In genomic region chr21:45292399-45293213, GRCh38 we compare ENCODE assay signal across 8 cellular contexts. TPM values are rescaled to one million over a fixed set of nuclear protein-coding genes. Genes with fewer than 3 reads are reported as not detected.
DNase-seq lines count a peak whose midpoint lies in the region; ATAC-seq and TF ChIP-seq lines count a peak whose summit lies in the region.

No MANE protein-coding gene starts in this region.

- TF ChIP-seq CTCF in KMS-11 (conservative IDR thresholded peaks at IDR 0.05; ENCODE audit: low read depth, low read length) (peak; percentile 81), RWPE1 (conservative IDR thresholded peaks at IDR 0.05; ENCODE audit: low read depth) (peak; percentile 96), fibroblast of lung (conservative IDR thresholded peaks at IDR 0.05 in 1 of 2, IDR thresholded peaks at IDR 0.05 in 1 of 2; ENCODE audit: low read depth in 1 of 2, low read length in 2 of 2) (peak; percentile 91 to 95)

- peak; percentile 58 to 65 for ATAC-seq in natural killer cell treated with Interleukin-12 subunit alpha and Interleukin-12 subunit beta and Interleukin-15 and Interleukin-18, amount 100 ng/mL, for 72 hours
- ATAC-seq in stimulated activated naive B cell treated with anti-CD40 and anti-IgM and Interleukin-4, amounts not matched to agents 10 μg/mL and 1 μg/mL and 100 μg/mL, for 72 hours (replicated peaks): peak; percentile 75 to 82
- ATAC-seq in HG02610 (IDR thresholded peaks at IDR 0.05; ENCODE audit: unreplicated experiment): no peak

- H4K20me1 ChIP-seq in KMS-11 (ENCODE audit: insufficient read depth): no peaks in the 10 kb centered on the region
- H4K20me1 ChIP-seq in fibroblast of lung (ENCODE audit: control insufficient read depth, extremely low read depth, insufficient read depth, low read length): no peaks in the 10 kb centered on the region

- no peak overlapping the region for H3K27ac Mint-ChIP-seq in natural killer cell treated with Interleukin-12 subunit alpha and Interleukin-12 subunit beta and Interleukin-15 and Interleukin-18, amount 100 ng/mL, for 72 hours
- H3K27ac Mint-ChIP-seq in stimulated activated naive B cell treated with anti-CD40 and anti-IgM and Interleukin-4, amounts not matched to agents 10 μg/mL and 1 μg/mL and 100 μg/mL, for 72 hours: peak overlapping the region; percentile 73

- POLR2A ChIA-PET in RWPE1 (lab: Yijun Ruan, JAX; ENCODE audit: low non-redundant PET): no interaction called here

- H3K27me3 ChIP-seq in KMS-11 (ENCODE audit: insufficient read depth, low read depth) (peaks cover 44% of the 10 kb centered on the region), fibroblast of lung (ENCODE audit: control insufficient read depth, insufficient read depth, low read length) (no peaks in the 10 kb centered on the region)

- H3K27ac ChIP-seq in KMS-11: no peak overlapping the region
- 0 out of 2 replicates have a peak overlapping the region, but pooled peaks have one; percentile 47 for H3K27ac ChIP-seq in RWPE1
- peak overlapping the region; percentile 100 for H3K27ac ChIP-seq in fibroblast of lung (ENCODE audit: insufficient read depth, low read length)

- H3K9ac ChIP-seq in KMS-11: no peak overlapping the region
- H3K9ac ChIP-seq in fibroblast of lung (ENCODE audit: insufficient read depth, low read length): peak overlapping the region; percentile 92

- peak overlapping the region; percentile 49 for H3K4me2 ChIP-seq in KMS-11
- no peak overlapping the region for H3K4me2 ChIP-seq in fibroblast of lung (ENCODE audit: extremely low read depth, insufficient read depth, low read length)

- H3K4me1 ChIP-seq in KMS-11 (ENCODE audit: low read depth, poor library complexity, severe bottlenecking): peaks cover 9% of the 10 kb centered on the region
- peaks cover 36% of the 10 kb centered on the region for H3K4me1 ChIP-seq in fibroblast of lung (ENCODE audit: control insufficient read depth, extremely low read depth, insufficient read depth, low read length)

- peaks cover 4 to 9% of the 10 kb centered on the region in 2 donors for H3K4me1 Mint-ChIP-seq in natural killer cell treated with Interleukin-12 subunit alpha and Interleukin-12 subunit beta and Interleukin-15 and Interleukin-18, amount 100 ng/mL, for 72 hours (ENCODE audit: low read depth in 2 of 2)
- H3K4me1 Mint-ChIP-seq in stimulated activated naive B cell treated with anti-CD40 and anti-IgM and Interleukin-4, amounts not matched to agents 10 μg/mL and 1 μg/mL and 100 μg/mL, for 72 hours: peaks cover 12 to 26% of the 10 kb centered on the region in 2 donors

- no peak overlapping the region for H3K4me3 ChIP-seq in KMS-11 (IDR thresholded peaks at IDR 0.05; ENCODE audit: insufficient read depth, low read depth, low read length)
- H3K4me3 ChIP-seq in fibroblast of lung (replicated peaks in 1 of 4; ENCODE audit: control extremely low read depth in 1 of 4, insufficient read depth in 1 of 4, low read depth in 3 of 4, low read length in 4 of 4): no peak overlapping the region

- H3K36me3 Mint-ChIP-seq in natural killer cell treated with Interleukin-12 subunit alpha and Interleukin-12 subunit beta and Interleukin-15 and Interleukin-18, amount 100 ng/mL, for 72 hours: no peaks in the 10 kb centered on the region
- H3K36me3 Mint-ChIP-seq in stimulated activated naive B cell treated with anti-CD40 and anti-IgM and Interleukin-4, amounts not matched to agents 10 μg/mL and 1 μg/mL and 100 μg/mL, for 72 hours: peaks cover 5 to 9% of the 10 kb centered on the region in 2 donors

- H3K36me3 ChIP-seq in KMS-11 (ENCODE audit: insufficient read depth) (no peaks in the 10 kb centered on the region), fibroblast of lung (ENCODE audit: control insufficient read depth, insufficient read depth, low read length) (peaks cover 3% of the 10 kb centered on the region)

- no peaks in the 10 kb centered on the region for H3K9me3 ChIP-seq in fibroblast of lung (ENCODE audit: control insufficient read depth, insufficient read depth, low read depth, low read length)

- CTCF ChIA-PET in RWPE1 (lab: Yijun Ruan, JAX): interaction anchor here (0.5 to 1.7 kb wide), 21 partner anchors 21 to 804 kb away, joined by 3 to 9 read pairs (median 4); no protein-coding TSS in a partner anchor

- peaks cover 0 to 10% of the 10 kb centered on the region in 2 donors for H3K27me3 Mint-ChIP-seq in natural killer cell treated with Interleukin-12 subunit alpha and Interleukin-12 subunit beta and Interleukin-15 and Interleukin-18, amount 100 ng/mL, for 72 hours
- H3K27me3 Mint-ChIP-seq in stimulated activated naive B cell treated with anti-CD40 and anti-IgM and Interleukin-4, amounts not matched to agents 10 μg/mL and 1 μg/mL and 100 μg/mL, for 72 hours: peaks cover 20 to 32% of the 10 kb centered on the region in 2 donors

- H3K9me3 Mint-ChIP-seq in natural killer cell treated with Interleukin-12 subunit alpha and Interleukin-12 subunit beta and Interleukin-15 and Interleukin-18, amount 100 ng/mL, for 72 hours: no peaks in the 10 kb centered on the region
- no peaks in the 10 kb centered on the region for H3K9me3 Mint-ChIP-seq in stimulated activated naive B cell treated with anti-CD40 and anti-IgM and Interleukin-4, amounts not matched to agents 10 μg/mL and 1 μg/mL and 100 μg/mL, for 72 hours

- H2AFZ ChIP-seq in KMS-11 (ENCODE audit: low read depth) (peak overlapping the region; percentile 50; the same call in 1 of the 2 replicates), fibroblast of lung (ENCODE audit: low read length) (no peak overlapping the region)

- DNase-seq in DMS79 (lab: John Stamatoyannopoulos, UW) (peak; percentile 71), RWPE1 (ENCODE audit: low spot score) (peak; percentile 75), fibroblast of lung (ENCODE audit: low read depth in 2 of 2) (peak; percentile 77 to 90)
- peak; percentile 48 to 58 for DNase-seq in activated T-helper 1 cell treated with anti-CD3 and anti-CD28 coated beads, Interleukin-2, amount 50 U/mL, for 16 hours (ENCODE audit: low read depth in 1 of 2, low spot score in 1 of 2)
- no peak for DNase-seq in natural killer cell treated with Interleukin-12 subunit alpha and Interleukin-12 subunit beta and Interleukin-15 and Interleukin-18, amount 100 ng/mL, for 72 hours (ENCODE audit: low spot score)
- peak; percentile 66 for DNase-seq in stimulated activated naive B cell treated with anti-CD40 and anti-IgM and Interleukin-4, amounts not matched to agents 10 μg/mL and 1 μg/mL and 100 μg/mL, for 72 hours

- H3K79me2 ChIP-seq in KMS-11 (ENCODE audit: insufficient read depth, low read depth) (no peaks in the 10 kb centered on the region), fibroblast of lung (ENCODE audit: control insufficient read depth, insufficient read depth, low read length) (no peaks in the 10 kb centered on the region)

- H3K4me3 Mint-ChIP-seq in natural killer cell treated with Interleukin-12 subunit alpha and Interleukin-12 subunit beta and Interleukin-15 and Interleukin-18, amount 100 ng/mL, for 72 hours: no peak overlapping the region
- H3K4me3 Mint-ChIP-seq in stimulated activated naive B cell treated with anti-CD40 and anti-IgM and Interleukin-4, amounts not matched to agents 10 μg/mL and 1 μg/mL and 100 μg/mL, for 72 hours: peak overlapping the region; percentile 67 to 77

RNA-seq across cellular contexts. Expression of gene POFUT2, which starts 4.9 kb away (rescaled TPM):
- 34.2 and 56.0 TPM in 2 replicates for total RNA-seq in fibroblast of lung
- 39.3 and 60.3 TPM in 2 replicates for polyA plus RNA-seq in fibroblast of lung
- polyA plus RNA-seq in fibroblast of lung (2012): 44.4 and 66.5 TPM in 2 replicates
- 24.8 and 27.4 TPM in 2 replicates for polyA minus RNA-seq in fibroblast of lung (ENCODE audit: low replicate concordance)
- total RNA-seq in natural killer cell treated with Interleukin-12 subunit alpha and Interleukin-12 subunit beta and Interleukin-15 and Interleukin-18, amount 100 ng/mL, for 72 hours: 10 to 100 TPM; 16.5 to 23.5 TPM
